15 cellular contexts compared by ENCODE assay signal in the genomic region with DNA sequence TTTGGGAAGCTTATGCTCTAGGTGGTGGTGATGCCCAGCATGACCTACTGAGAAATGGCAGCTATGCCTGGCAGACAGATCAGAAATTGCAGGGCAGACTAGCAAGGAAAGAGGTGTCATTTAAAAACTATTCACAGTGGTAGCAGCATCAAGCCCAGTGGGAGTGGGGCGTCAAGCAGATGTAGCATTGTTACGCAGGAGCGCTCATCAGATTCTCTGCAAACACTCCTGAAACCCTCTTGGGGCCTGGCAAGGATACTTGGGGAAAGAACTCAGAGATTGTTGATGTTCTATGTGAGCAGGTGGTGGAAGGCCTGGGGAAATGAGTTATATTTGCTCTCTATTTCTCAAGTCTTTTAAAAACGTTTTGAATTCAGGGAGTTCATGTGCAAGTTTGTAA.
"Had no signal": no experiment of that assay in that cellular context is flagged by ENCODE, and none has a peak within 500 bp of the region (broad histone marks: within the 10 kb centered on the region; RNA-seq: fewer than 3 reads in every experiment).

No MANE protein-coding gene starts in this region.

- ATAC-seq: foreskin keratinocyte; heart right ventricle; left ventricle myocardium superior; stimulated activated naive CD8-positive, alpha-beta T cell treated with anti-CD3 and anti-CD28 coated beads, Interleukin-15, amount 100 ng/mL, for 72 hours had no signal

- H3K4me1 Mint-ChIP-seq: activated CD4-positive, alpha-beta memory T cell treated with anti-CD3 and anti-CD28 coated beads, Interleukin-2, amount 10 ng/mL, durations not matched to agents 7 days and 5 days; activated naive CD8-positive, alpha-beta T cell treated with anti-CD3 and anti-CD28 coated beads, Interleukin-2, amount 10 ng/mL, durations not matched to agents 7 days and 5 days; stimulated activated naive CD8-positive, alpha-beta T cell treated with anti-CD3 and anti-CD28 coated beads, Interleukin-15, amount 100 ng/mL, for 72 hours had no signal

- H3K36me3 Mint-ChIP-seq: activated naive CD8-positive, alpha-beta T cell treated with anti-CD3 and anti-CD28 coated beads, Interleukin-2, amount 10 ng/mL, durations not matched to agents 7 days and 5 days had no signal

- H3K4me1 ChIP-seq: foreskin keratinocyte, heart right ventricle, uterus had no signal

- H3K27ac Mint-ChIP-seq: activated CD4-positive, alpha-beta memory T cell treated with anti-CD3 and anti-CD28 coated beads, Interleukin-2, amount 10 ng/mL, durations not matched to agents 7 days and 5 days; activated naive CD8-positive, alpha-beta T cell treated with anti-CD3 and anti-CD28 coated beads, Interleukin-2, amount 10 ng/mL, durations not matched to agents 7 days and 5 days; stimulated activated naive CD8-positive, alpha-beta T cell treated with anti-CD3 and anti-CD28 coated beads, Interleukin-15, amount 100 ng/mL, for 72 hours had no signal

- H3K4me3 Mint-ChIP-seq: activated CD4-positive, alpha-beta memory T cell treated with anti-CD3 and anti-CD28 coated beads, Interleukin-2, amount 10 ng/mL, durations not matched to agents 7 days and 5 days; activated naive CD8-positive, alpha-beta T cell treated with anti-CD3 and anti-CD28 coated beads, Interleukin-2, amount 10 ng/mL, durations not matched to agents 7 days and 5 days; stimulated activated naive CD8-positive, alpha-beta T cell treated with anti-CD3 and anti-CD28 coated beads, Interleukin-15, amount 100 ng/mL, for 72 hours had no signal

- H3K36me3 ChIP-seq: cardiac muscle cell, heart right ventricle, pancreas, thoracic aorta, uterus had no signal

- DNase-seq: activated CD4-positive, alpha-beta memory T cell treated with anti-CD3 and anti-CD28 coated beads, Interleukin-2, amount 10 ng/mL, durations not matched to agents 7 days and 5 days; activated gamma-delta T cell treated with Interleukin-2 at 50 U/mL for 16 hours; activated naive CD8-positive, alpha-beta T cell treated with anti-CD3 and anti-CD28 coated beads, Interleukin-2, amount 10 ng/mL, durations not matched to agents 7 days and 5 days; activated T-cell treated with anti-CD3 and anti-CD28 coated beads, Interleukin-2, amount 50 U/mL, for 48 hours; foreskin keratinocyte; heart right ventricle; left ventricle myocardium superior; pancreas; stimulated activated CD4-positive, alpha-beta T cell treated with anti-CD3 and anti-CD28 coated beads, Interleukin-4, amount 100 ng/mL, for 4 hours; stimulated activated naive CD8-positive, alpha-beta T cell treated with anti-CD3 and anti-CD28 coated beads, Interleukin-15, amount 100 ng/mL, for 72 hours; T1000; uterus had no signal

- H3K9me3 ChIP-seq: pancreas, uterus had no signal

- H3K4me3 ChIP-seq: cardiac muscle cell, heart right ventricle, pancreas, skin epidermis, thoracic aorta, uterus had no signal

- H3K27me3 Mint-ChIP-seq: activated CD4-positive, alpha-beta memory T cell treated with anti-CD3 and anti-CD28 coated beads, Interleukin-2, amount 10 ng/mL, durations not matched to agents 7 days and 5 days; activated naive CD8-positive, alpha-beta T cell treated with anti-CD3 and anti-CD28 coated beads, Interleukin-2, amount 10 ng/mL, durations not matched to agents 7 days and 5 days; stimulated activated naive CD8-positive, alpha-beta T cell treated with anti-CD3 and anti-CD28 coated beads, Interleukin-15, amount 100 ng/mL, for 72 hours had no signal

- H3K9me3 Mint-ChIP-seq: activated CD4-positive, alpha-beta memory T cell treated with anti-CD3 and anti-CD28 coated beads, Interleukin-2, amount 10 ng/mL, durations not matched to agents 7 days and 5 days had no signal

- H3K27ac ChIP-seq: cardiac muscle cell, foreskin keratinocyte, heart right ventricle, pancreas, skin epidermis, thoracic aorta, uterus had no signal

- H3K27me3 ChIP-seq: cardiac muscle cell, foreskin keratinocyte, pancreas, uterus had no signal
